9 cellular contexts compared by ENCODE assay signal in genomic region chr6:85756982-85757381, GRCh38.
DNase-seq lines count a peak whose midpoint lies in the region; ATAC-seq and TF ChIP-seq lines count a peak whose summit lies in the region.
"Had no signal": no experiment of that assay in that cellular context is flagged by ENCODE, and none has a peak within 500 bp of the region (broad histone marks: within the 10 kb centered on the region; RNA-seq: fewer than 3 reads in every experiment).

No MANE protein-coding gene starts in this region.

- TF ChIP-seq CTCF in LNCAP (IDR thresholded peaks at IDR 0.05) (peak; percentile 60), brain microvascular endothelial cell (IDR thresholded peaks at IDR 0.05; ENCODE audit: low read depth, low read length, missing control alignments) (peak; percentile 34), mesothelial cell of epicardium (IDR thresholded peaks at IDR 0.05; ENCODE audit: unreplicated experiment) (peak; percentile 55)

- H3K4me3 Mint-ChIP-seq in mesothelial cell of epicardium, result no peak overlapping the region

- no peaks in the 10 kb centered on the region for H3K27me3 Mint-ChIP-seq in mesothelial cell of epicardium (ENCODE audit: low read depth)

- H3K36me3 ChIP-seq in brain microvascular endothelial cell (replicated peaks) (no peaks in the 10 kb centered on the region), MG63 (no peaks in the 10 kb centered on the region)

- H3K4me1 Mint-ChIP-seq in mesothelial cell of epicardium, result peaks cover 11% of the 10 kb centered on the region

- H3K27me3 ChIP-seq in brain microvascular endothelial cell (replicated peaks), result no peaks in the 10 kb centered on the region
- no peaks in the 10 kb centered on the region for H3K27me3 ChIP-seq in MG63

- no peak overlapping the region for H3K27ac Mint-ChIP-seq in mesothelial cell of epicardium

- H3K27ac ChIP-seq in brain microvascular endothelial cell, result no peak overlapping the region

- no peak overlapping the region for H3K4me3 ChIP-seq in brain microvascular endothelial cell (ENCODE audit: low read depth, low read length)
- no peak overlapping the region for H3K4me3 ChIP-seq in MG63

- in situ Hi-C loops in brain microvascular endothelial cell (cut with HindIII; ENCODE audit: low pct_ligation_motif_present, low sequenced_read_pairs), result no loop called here

- ATAC-seq in HG02588 (IDR thresholded peaks at IDR 0.05; ENCODE audit: unreplicated experiment), result no peak
- ATAC-seq: right cardiac atrium had no signal

- H3K36me3 Mint-ChIP-seq in mesothelial cell of epicardium, result no peaks in the 10 kb centered on the region

- H3K9me3 ChIP-seq in MG63, result no peaks in the 10 kb centered on the region

- DNase-seq in Daoy (ENCODE audit: low read depth) (peak; percentile 9), brain microvascular endothelial cell (peak; percentile 8), mesothelial cell of epicardium (ENCODE audit: low spot score in 2 of 2, unreplicated experiment in 2 of 2) (no peak), MG63 (no peak), NCI-H128 (lab: John Stamatoyannopoulos, UW; ENCODE audit: unreplicated experiment) (no peak)
- DNase-seq in effector CD8-positive, alpha-beta T cell (lab: John Stamatoyannopoulos, UW), result no peak
- DNase-seq: right cardiac atrium had no signal

- H3K9me3 Mint-ChIP-seq in mesothelial cell of epicardium, result peaks cover 19% of the 10 kb centered on the region

Comparison
In these comparisons a context has a peak if more than half of its experiments do, and no peak if none do; other contexts are left out.
1. DNase-seq: peak in Daoy (single experiment) and brain microvascular endothelial cell (single experiment); none in mesothelial cell of epicardium (0 of 2), MG63 (single experiment), NCI-H128 (single experiment) and effector CD8-positive, alpha-beta T cell (single experiment).
2. Peak in every context shown above with its lines, with median percentiles within 50 percentile points of each other: CTCF ChIP-seq.